In the genomic region with DNA sequence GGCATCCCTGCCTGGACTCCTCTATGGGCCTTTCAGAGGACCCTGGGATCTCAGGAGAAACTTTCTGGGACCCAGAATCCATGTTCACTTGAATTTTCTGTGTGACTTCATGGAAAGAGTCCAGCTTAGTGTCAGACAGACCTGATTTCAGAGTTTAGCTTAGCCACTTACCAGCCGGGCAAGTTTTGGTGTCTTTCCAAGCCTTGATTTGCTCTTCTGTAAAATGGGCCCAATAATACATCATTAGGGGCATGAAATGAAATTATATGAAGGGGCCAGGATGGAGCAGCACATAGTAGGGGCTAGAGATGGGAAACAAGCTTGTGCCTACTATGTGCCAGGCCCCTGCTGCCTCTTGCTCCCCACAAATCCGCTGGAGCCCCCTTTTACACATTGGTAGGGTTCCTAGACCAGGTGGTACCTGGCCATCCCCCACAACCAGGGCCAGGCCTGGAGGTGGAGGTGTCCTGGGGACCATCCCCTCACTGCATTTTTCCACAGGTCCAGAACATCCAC, we compare ENCODE assay signal across 22 cellular contexts.
"Had no signal": no experiment of that assay in that cellular context is flagged by ENCODE, and none has a peak within 500 bp of the region (broad histone marks: within the 10 kb centered on the region; RNA-seq: fewer than 3 reads in every experiment).

No MANE protein-coding gene starts in this region.

- H3K4me1 ChIP-seq: colonic mucosa, transverse colon had no signal

- H3K27me3 ChIP-seq: colonic mucosa, right atrium auricular region, transverse colon, uterus had no signal

- FAIRE-seq: frontal cortex, TTC549 had no signal

- H3K27ac ChIP-seq: colonic mucosa, right atrium auricular region, transverse colon, VCaP had no signal

- H3K36me3 ChIP-seq: colonic mucosa, transverse colon, uterus had no signal

- H3K9me3 ChIP-seq: colonic mucosa, right atrium auricular region, transverse colon, uterus had no signal

- DNase-seq: activated CD4-positive, alpha-beta T cell treated with anti-CD3 and anti-CD28 coated beads for 48 hours; activated CD4-positive, alpha-beta T cell treated with anti-CD3 and anti-CD28 coated beads, Interleukin-2, amount 50 U/mL, for 48 hours; activated CD8-positive, alpha-beta memory T cell treated with anti-CD3 and anti-CD28 coated beads, Interleukin-2, amount 50 U/mL, for 4 hours; activated effector memory CD4-positive, alpha-beta T cell treated with anti-CD3 and anti-CD28 coated beads, Interleukin-2, amount 50 U/mL, for 16 hours; activated naive CD4-positive, alpha-beta T cell treated with anti-CD3 and anti-CD28 coated beads, Interleukin-2, amount 10 ng/mL, durations not matched to agents 7 days and 5 days; activated T-cell treated with anti-CD3 and anti-CD28 coated beads, Interleukin-2, amount 50 U/mL, for 1 hour; amniotic stem cell; cerebellar nuclear complex; colonic mucosa; effector CD8-positive, alpha-beta T cell; left ventricle myocardium superior; midbrain; naive thymus-derived CD4-positive, alpha-beta T cell; occipital lobe; stimulated activated naive CD4-positive, alpha-beta T cell treated with Interleukin-2 at 50 U/mL for 16 hours; T-helper 9 cell; transverse colon; uterus had no signal

- H3K4me3 ChIP-seq: colonic mucosa, right atrium auricular region, transverse colon, uterus had no signal

- ATAC-seq: left ventricle myocardium superior; naive thymus-derived CD4-positive, alpha-beta T cell had no signal
